In the genomic region with DNA sequence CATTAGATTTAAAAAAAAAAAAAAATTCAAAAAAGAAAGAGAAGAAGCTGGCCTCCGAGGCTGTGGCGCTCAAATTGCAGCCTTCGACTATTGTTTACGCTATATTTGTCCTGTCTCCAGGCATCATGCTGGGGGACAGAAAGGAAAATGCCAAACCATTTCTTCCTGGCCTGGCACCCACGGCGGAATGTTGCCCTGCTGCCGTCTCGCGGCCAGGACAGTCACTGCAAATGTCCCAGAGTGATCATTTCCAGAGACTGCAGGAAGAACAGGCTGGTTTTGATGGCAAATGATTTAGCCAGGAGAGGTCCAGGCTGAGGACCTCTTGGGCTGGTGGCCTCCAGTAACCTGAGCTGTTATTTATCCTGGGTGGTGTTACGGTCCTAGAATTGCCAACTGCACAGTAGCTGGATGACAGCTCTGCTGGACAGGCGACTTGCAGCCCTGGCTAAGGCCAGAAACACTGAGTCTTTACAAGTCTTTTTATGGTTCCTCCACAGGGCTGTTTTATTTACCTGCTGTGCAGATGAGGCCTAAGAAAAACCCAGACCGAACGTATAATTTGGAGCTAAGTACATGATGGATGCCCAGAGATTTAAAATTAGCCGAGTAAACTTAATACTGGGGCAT, we compare ENCODE assay signal across 8 cellular contexts. TPM values are rescaled to one million over a fixed set of nuclear protein-coding genes. Genes with fewer than 3 reads are reported as not detected.
DNase-seq lines count a peak whose midpoint lies in the region; TF ChIP-seq lines count a peak whose summit lies in the region.

No MANE protein-coding gene starts in this region.

- peak overlapping the region; percentile 54 for H3K27ac ChIP-seq in RWPE1

- intact Hi-C loops in CD14-positive monocyte (cut with micrococcal nuclease) = no loop called here

- CTCF ChIA-PET in RWPE1 (lab: Yijun Ruan, JAX) = interaction anchor here (0.7 to 1.0 kb wide), 2 partner anchors 9 to 223 kb away, joined by 4 to 6 read pairs; no protein-coding TSS in a partner anchor

- TF ChIP-seq CTCF in CD14-positive monocyte (IDR thresholded peaks at IDR 0.05) (peak; percentile 15), RWPE1 (conservative IDR thresholded peaks at IDR 0.05; ENCODE audit: low read depth) (peak; percentile 76), foreskin fibroblast (IDR thresholded peaks at IDR 0.05; ENCODE audit: low read depth, low read length) (peak; percentile 2), glutamatergic neuron (IDR thresholded peaks at IDR 0.05; ENCODE audit: partially characterized antibody, unreplicated experiment) (no peak)

- peaks cover 2% of the 10 kb centered on the region for H3K4me1 Mint-ChIP-seq in CD14-positive monocyte
- peaks cover 3% of the 10 kb centered on the region for H3K4me1 Mint-ChIP-seq in glutamatergic neuron (ENCODE audit: low read depth, unreplicated experiment)

- POLR2A ChIA-PET in RWPE1 (lab: Yijun Ruan, JAX; ENCODE audit: low non-redundant PET) = no interaction called here

- H3K9me3 Mint-ChIP-seq in CD14-positive monocyte (peaks cover 0 to 4% (median 0%) of the 10 kb centered on the region in 7 donors), glutamatergic neuron (ENCODE audit: unreplicated experiment) (peaks cover 2% of the 10 kb centered on the region)

- no peak for DNase-seq in CD14-positive monocyte (ENCODE audit: low spot score)
- peak; percentile 50 for DNase-seq in RWPE1 (ENCODE audit: low spot score)
- DNase-seq in foreskin fibroblast = no peak
- peak; percentile 27 for DNase-seq in occipital lobe (lab: John Stamatoyannopoulos, UW)
- DNase-seq in activated CD4-positive, CD25-positive, alpha-beta regulatory T cell treated with anti-CD3 and anti-CD28 coated beads, Interleukin-2, amount 50 U/mL, for 72 hours = no peak
- no peak for DNase-seq in glutamatergic neuron
- no peak for DNase-seq in DMS153 (lab: John Stamatoyannopoulos, UW)
- no peak for DNase-seq in stimulated activated CD4-positive, alpha-beta T cell treated with anti-CD3 and anti-CD28 coated beads, Interleukin-12 subunit alpha, Interleukin-12 subunit beta, amount 100 ng/mL, for 4 hours

- H3K27me3 Mint-ChIP-seq in CD14-positive monocyte (ENCODE audit: low read depth in 3 of 3) (peaks cover 2 to 8% (median 6%) of the 10 kb centered on the region in 3 donors), glutamatergic neuron (ENCODE audit: unreplicated experiment) (peaks cover 2% of the 10 kb centered on the region)

- H3K4me3 ChIP-seq in foreskin fibroblast (ENCODE audit: low read depth in 1 of 2, low read length in 2 of 2) = no peak overlapping the region

- H3K27ac Mint-ChIP-seq in CD14-positive monocyte (no peak overlapping the region), glutamatergic neuron (ENCODE audit: unreplicated experiment) (no peak overlapping the region)

- H3K4me3 Mint-ChIP-seq in CD14-positive monocyte (no peak overlapping the region), glutamatergic neuron (ENCODE audit: unreplicated experiment) (no peak overlapping the region)

- H3K36me3 Mint-ChIP-seq in CD14-positive monocyte = no peaks in the 10 kb centered on the region
- H3K36me3 Mint-ChIP-seq in glutamatergic neuron (ENCODE audit: unreplicated experiment) = no peaks in the 10 kb centered on the region

RNA-seq across cellular contexts. Expression of a gene that starts 30.2 kb away (rescaled TPM):
- not detected for polyA plus RNA-seq in CD14-positive monocyte
- total RNA-seq in occipital lobe = not detected
- total RNA-seq in glutamatergic neuron (ENCODE audit: unreplicated experiment) = not detected

RNA-seq across cellular contexts. Expression of a gene that starts 39.6 kb away (rescaled TPM):
- not detected for polyA plus RNA-seq in CD14-positive monocyte
- 5.9 TPM for total RNA-seq in occipital lobe
- 4.8 TPM for total RNA-seq in glutamatergic neuron (ENCODE audit: unreplicated experiment)

Comparison
In these comparisons a context has a peak if more than half of its experiments do, and no peak if none do; other contexts are left out.
1. DNase-seq: peak in RWPE1 (single experiment) and occipital lobe (single experiment); none in CD14-positive monocyte (single experiment), foreskin fibroblast (0 of 2), activated CD4-positive, CD25-positive, alpha-beta regulatory T cell treated with anti-CD3 and anti-CD28 coated beads, Interleukin-2, amount 50 U/mL, for 72 hours (single experiment), glutamatergic neuron (single experiment), DMS153 (single experiment) and stimulated activated CD4-positive, alpha-beta T cell treated with anti-CD3 and anti-CD28 coated beads, Interleukin-12 subunit alpha, Interleukin-12 subunit beta, amount 100 ng/mL, for 4 hours (single experiment).